In genomic region chr6:31541658-31542521, GRCh38 we compare ENCODE assay signal across 8 cellular contexts.
DNase-seq lines count a peak whose midpoint lies in the region; ATAC-seq and FAIRE-seq lines count a peak whose summit lies in the region.

DDX39B (minus strand) TSS chr6:31542003; CDS start chr6:31540532, 1,471 bp downstream.

- DNase-seq in Ammon's horn (ENCODE audit: low spot score) (peak; percentile 98), GM19239 (ENCODE audit: insufficient read length, low spot score) (peak; percentile 85), NCI-H524 treated with DMSO at 0.1 percent for 48 hours (lab: John Stamatoyannopoulos, UW) (peak; percentile 69)
- peak; percentile 95 for DNase-seq in activated CD4-positive, alpha-beta T cell treated with anti-CD3 and anti-CD28 coated beads for 48 hours
- peak; percentile 80 to 87 (median 83) for DNase-seq in stimulated activated CD4-positive, alpha-beta T cell treated with anti-CD3 and anti-CD28 coated beads, Interleukin-1b, Interleukin-23, amount 100 ng/mL, for 24 hours (ENCODE audit: low read depth in 4 of 4, low spot score in 1 of 4)

- no peaks in the 10 kb centered on the region for H3K27me3 ChIP-seq in layer of hippocampus (ENCODE audit: control insufficient read depth, insufficient read depth, low read length)

- FAIRE-seq in GM19239 (lab: Jason Lieb, UNC) = peak; percentile 95

- H3K27ac ChIP-seq in cingulate gyrus (ENCODE audit: low read depth, low read length) (peak within 1 kb of the TSS; percentile 99), layer of hippocampus (ENCODE audit: low read depth, low read length) (peak within 1 kb of the TSS; percentile 96)

- peak; percentile 39 for ATAC-seq in HG03457 (IDR thresholded peaks at IDR 0.05; ENCODE audit: unreplicated experiment)

Comparison
In these comparisons a context has a peak if more than half of its experiments do, and no peak if none do; other contexts are left out.
1. Peak in every context shown above with its lines: DNase-seq, ATAC-seq and H3K27ac ChIP-seq.